8 cellular contexts compared by ENCODE assay signal in the genomic region with DNA sequence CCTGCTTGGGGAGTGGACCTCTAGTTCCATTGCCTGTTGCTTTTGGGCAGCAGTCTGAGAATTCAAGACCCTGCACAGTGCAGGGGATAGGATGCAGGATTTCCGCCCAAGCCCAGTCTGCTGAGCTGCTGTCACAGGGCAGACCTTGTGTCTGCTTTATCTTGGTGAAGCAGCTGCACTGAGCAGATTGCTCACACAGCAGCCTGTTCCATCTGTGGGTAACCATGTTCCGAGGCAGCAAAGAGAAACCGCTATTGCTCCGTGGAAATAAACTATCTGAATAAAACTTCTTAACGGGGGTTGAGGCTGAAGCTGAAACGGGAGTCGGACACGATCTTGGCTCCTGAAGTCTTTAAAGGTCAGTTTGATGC.
A peak's percentile ranks its signal among the peaks of the same experiment; 100 is the strongest.
DNase-seq lines count a peak whose midpoint lies in the region; ATAC-seq and TF ChIP-seq lines count a peak whose summit lies in the region.

No MANE protein-coding gene starts in this region.

- peak overlapping the region; percentile 79 to 92 (median 85) for H3K4me3 Mint-ChIP-seq in naive thymus-derived CD4-positive, alpha-beta T cell

- peak overlapping the region; percentile 83 to 99 (median 94) for H3K27ac Mint-ChIP-seq in naive thymus-derived CD4-positive, alpha-beta T cell

- peaks cover 48 to 49% of the 10 kb centered on the region in 2 donors for H3K4me1 ChIP-seq in naive thymus-derived CD4-positive, alpha-beta T cell (ENCODE audit: control insufficient read depth in 2 of 2, insufficient read depth in 2 of 2, low read length in 2 of 2)
- peaks cover 35% of the 10 kb centered on the region for H3K4me1 ChIP-seq in testis

- POLR2A ChIA-PET in naive thymus-derived CD4-positive, alpha-beta T cell (lab: Charles Lee): interaction anchor here (0.6 to 1.5 kb wide), 9 partner anchors 9 to 74 kb away, joined by 3 to 5 read pairs (median 4); no protein-coding TSS in a partner anchor

- WGBS in testis, 2 donors: 16 to 17% methylated on average over 8 of the region's 8 CpGs

- H3K9me3 Mint-ChIP-seq in naive thymus-derived CD4-positive, alpha-beta T cell: peaks cover 0 to 1% (median 0%) of the 10 kb centered on the region in 11 donors

- CTCF ChIA-PET in naive thymus-derived CD4-positive, alpha-beta T cell (lab: Charles Lee): interaction anchor here (0.5 to 0.9 kb wide), 3 partner anchors 47 to 95 kb away, joined by 3 to 4 read pairs (median 3); no protein-coding TSS in a partner anchor

- no peaks in the 10 kb centered on the region for H3K27me3 Mint-ChIP-seq in naive thymus-derived CD4-positive, alpha-beta T cell

- no peaks in the 10 kb centered on the region for H3K9me3 ChIP-seq in naive thymus-derived CD4-positive, alpha-beta T cell (ENCODE audit: control insufficient read depth in 2 of 3, low read length in 3 of 3)
- H3K9me3 ChIP-seq in testis (no peaks in the 10 kb centered on the region), MG63 (no peaks in the 10 kb centered on the region)

- H3K27ac ChIP-seq in naive thymus-derived CD4-positive, alpha-beta T cell (ENCODE audit: low read depth, low read length): peak overlapping the region; percentile 75
- H3K27ac ChIP-seq in testis: peak overlapping the region; percentile 79 to 82

- H3K4me1 Mint-ChIP-seq in naive thymus-derived CD4-positive, alpha-beta T cell: peaks cover 56 to 77% (median 74%) of the 10 kb centered on the region in 7 donors

- H3K27me3 ChIP-seq in naive thymus-derived CD4-positive, alpha-beta T cell (ENCODE audit: control insufficient read depth in 2 of 2, insufficient read depth in 2 of 2, low read length in 2 of 2): no peaks in the 10 kb centered on the region
- H3K27me3 ChIP-seq in testis: no peaks in the 10 kb centered on the region
- H3K27me3 ChIP-seq in MG63: no peaks in the 10 kb centered on the region

- no peak for TF ChIP-seq CTCF in testis (IDR thresholded peaks at IDR 0.05)

- no peak for TF ChIP-seq POLR2A in testis (IDR thresholded peaks at IDR 0.05)

- H3K36me3 ChIP-seq in naive thymus-derived CD4-positive, alpha-beta T cell (ENCODE audit: control insufficient read depth in 2 of 3, insufficient read depth in 3 of 3, low read length in 3 of 3): peaks cover 0 to 21% (median 3%) of the 10 kb centered on the region in 3 experiments
- no peaks in the 10 kb centered on the region for H3K36me3 ChIP-seq in testis (ENCODE audit: low read depth, missing control alignments)
- H3K36me3 ChIP-seq in MG63: peaks cover 29% of the 10 kb centered on the region

- peak overlapping the region; percentile 49 for H3K4me3 ChIP-seq in naive thymus-derived CD4-positive, alpha-beta T cell (ENCODE audit: low read length)
- H3K4me3 ChIP-seq in testis: peak overlapping the region; percentile 24 to 36
- no peak overlapping the region for H3K4me3 ChIP-seq in MG63

- ATAC-seq in GM18858 (IDR thresholded peaks at IDR 0.05; ENCODE audit: unreplicated experiment): peak; percentile 31
- peak; percentile 45 for ATAC-seq in HG03103 (IDR thresholded peaks at IDR 0.05; ENCODE audit: low read depth, unreplicated experiment)
- ATAC-seq in activated CD4-positive, CD25-positive, alpha-beta regulatory T cell treated with anti-CD3 and anti-CD28 coated beads, Interleukin-2, amount 50 U/mL, for 24 hours: peak; percentile 69 to 73
- ATAC-seq in naive thymus-derived CD4-positive, alpha-beta T cell: peak; percentile 73

- intact Hi-C loops in naive thymus-derived CD4-positive, alpha-beta T cell (cut with micrococcal nuclease): loop anchor here (1.0 to 10.0 kb wide), 14 partner anchors 15 to 286 kb away; partner anchors contain the start of genes AKAP13 (in 1 of the 2) and KLHL25 (in 1 of the 2)
- intact Hi-C loops in testis (cut with DNase I; ENCODE audit: low total_unique reads): no loop called here

- peaks cover 0 to 39% (median 22%) of the 10 kb centered on the region in 5 donors for H3K36me3 Mint-ChIP-seq in naive thymus-derived CD4-positive, alpha-beta T cell

- DNase-seq in dermis microvascular lymphatic vessel endothelial cell (ENCODE audit: low read depth in 2 of 2) (peak; percentile 94 to 98), testis (peak; percentile 79), EL (no peak), MG63 (no peak)
- peak in 8 of 9 donors; percentile 51 to 72 (median 66) for DNase-seq in naive thymus-derived CD4-positive, alpha-beta T cell

Comparison
In these comparisons a context has a peak if more than half of its experiments do, and no peak if none do; other contexts are left out.
1. DNase-seq: peak in dermis microvascular lymphatic vessel endothelial cell (2 of 2), naive thymus-derived CD4-positive, alpha-beta T cell (8 of 9) and testis (single experiment); none in EL (single experiment) and MG63 (single experiment).
2. Peak in every context shown above with its lines, with median percentiles within 50 percentile points of each other: ATAC-seq.